Comparison of ENCODE assay signal across 1 cellular context in genomic region chr15:90044191-90044590, GRCh38.
TF ChIP-seq lines count a peak whose summit lies in the region.

No MANE protein-coding gene starts in this region.

TF ChIP-seq in neural cell, 6 proteins besides CTCF, POLR2A, EP300 and RAD21 (continued from another document):
- TF ChIP-seq MXI1 (conservative IDR thresholded peaks at IDR 0.05; ENCODE audit: poor library complexity, severe bottlenecking) = no peak
- no peak for TF ChIP-seq TAF1 (IDR thresholded peaks at IDR 0.05; ENCODE audit: low read depth)
- TF ChIP-seq SMC3 (conservative IDR thresholded peaks at IDR 0.05; ENCODE audit: poor library complexity) = no peak
